Comparison of ENCODE assay signal across 8 cellular contexts in the genomic region with DNA sequence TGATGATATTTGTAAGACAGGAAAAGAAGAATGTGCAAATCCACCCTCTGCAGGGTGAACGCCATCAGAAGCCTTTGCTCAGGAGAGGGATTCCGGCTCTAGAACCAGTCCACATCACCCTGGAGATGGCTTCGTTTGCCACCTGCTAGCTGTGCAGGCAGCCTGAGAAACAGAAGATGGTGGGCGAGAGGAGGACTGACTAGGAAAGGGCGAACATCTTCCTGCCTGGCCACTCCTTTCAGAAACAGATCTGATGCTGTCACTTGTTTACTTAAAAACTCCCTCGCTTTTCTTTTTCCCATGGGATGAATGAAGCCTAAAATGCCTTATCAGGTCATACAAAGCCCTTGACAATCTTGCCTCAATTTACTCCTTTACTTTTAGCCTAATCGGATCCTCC. TPM values are rescaled to one million over a fixed set of nuclear protein-coding genes. Genes with fewer than 3 reads are reported as not detected.
DNase-seq lines count a peak whose midpoint lies in the region; ATAC-seq, FAIRE-seq and TF ChIP-seq lines count a peak whose summit lies in the region.

No MANE protein-coding gene starts in this region.

- H3K18ac ChIP-seq in mesendoderm (ENCODE audit: low read length): no peak overlapping the region

- H4K8ac ChIP-seq in mesendoderm (ENCODE audit: low read depth, low read length): no peak overlapping the region

- BruUV-seq in K562 (replicated peaks; lab: Mats Ljungman, UMichigan): TSS peak; percentile 46

- H4K20me1 ChIP-seq in K562 (replicated peaks; ENCODE audit: control insufficient read depth, insufficient read depth, low read length): peaks cover 11% of the 10 kb centered on the region

- TF ChIP-seq CTCF in K562 (IDR thresholded peaks at IDR 0.05 in 2 of 3, conservative IDR thresholded peaks at IDR 0.05 in 1 of 3; ENCODE audit: insufficient read depth in 2 of 3, low read depth in 1 of 3, low read length in 3 of 3): no peak

- H3K4ac ChIP-seq in mesendoderm (ENCODE audit: low read depth, low read length): no peak overlapping the region

- H4K5ac ChIP-seq in mesendoderm (ENCODE audit: low read length): no peak overlapping the region

- no peak overlapping the region for H2AFZ ChIP-seq in K562 (ENCODE audit: low read depth, low read length)

- DNase-seq in CD4-positive, alpha-beta memory T cell: peak in 2 of 5 donors; percentile 2 to 9
- DNase-seq in KBM-7 (peak; percentile 7), K562 (ENCODE audit: extremely low read depth in 1 of 4, low spot score in 3 of 4) (peak in 1 of 4 experiments; percentile 23), mesendoderm (no peak), aorta (no peak)

- FAIRE-seq in K562 (lab: Jason Lieb, UNC): no peak

- H3K9ac ChIP-seq in K562 (ENCODE audit: insufficient read depth in 1 of 2, low read depth in 2 of 2, low read length in 2 of 2) (peak overlapping the region; percentile 84 to 86), mesendoderm (ENCODE audit: low read length) (peak overlapping the region; percentile 70)

- H3K27ac ChIP-seq in CD4-positive, alpha-beta memory T cell (ENCODE audit: low read depth, low read length): peak overlapping the region; percentile 66
- no peak overlapping the region; the same call in 2 of the 3 replicates for H3K27ac ChIP-seq in K562 (ENCODE audit: extremely low read depth, low read depth, low read length)
- H3K27ac ChIP-seq in mesendoderm (ENCODE audit: low read depth, low read length): no peak overlapping the region
- no peak overlapping the region for H3K27ac ChIP-seq in aorta (ENCODE audit: low read depth in 1 of 2, low read length in 2 of 2)

- peaks cover 0 to 23% of the 10 kb centered on the region in 2 donors for H3K36me3 Mint-ChIP-seq in CD4-positive, alpha-beta memory T cell

- no peaks in the 10 kb centered on the region for H3K9me3 Mint-ChIP-seq in CD4-positive, alpha-beta memory T cell

- no peaks in the 10 kb centered on the region for H3K9me3 ChIP-seq in CD4-positive, alpha-beta memory T cell (ENCODE audit: control insufficient read depth in 1 of 2, low read length in 2 of 2)
- H3K9me3 ChIP-seq in K562 (replicated peaks; ENCODE audit: control insufficient read depth, insufficient read depth, low read depth, low read length): no peaks in the 10 kb centered on the region
- no peaks in the 10 kb centered on the region for H3K9me3 ChIP-seq in aorta (ENCODE audit: control insufficient read depth, low read length)

- in situ Hi-C loops in KBM-7 (cut with MboI; ENCODE audit: low pct_unique_long_range_greater_than_20kb, low sequenced_read_pairs) (no loop called here), K562 (cut with MboI) (no loop called here)

- H3K56ac ChIP-seq in mesendoderm (ENCODE audit: low read length): peak overlapping the region; percentile 77

- TF ChIP-seq RAD21 in K562 (CRISPR knock-in tag; conservative IDR thresholded peaks at IDR 0.05 in 1 of 2, IDR thresholded peaks at IDR 0.05 in 1 of 2): no peak

- peaks cover 35 to 64% (median 46%) of the 10 kb centered on the region in 4 donors for H3K4me1 Mint-ChIP-seq in CD4-positive, alpha-beta memory T cell

- WGBS in K562 (ENCODE audit: insufficient coverage, low coverage, missing lambda C conversion rate): 19% methylated on average over 4 of the region's 7 CpGs
- WGBS in mesendoderm (ENCODE audit: extremely low coverage, insufficient coverage, low lambda C conversion rate): no CpG with 5 or more reads among the region's 7 CpGs
- WGBS in aorta, 2 donors: 19 to 21% methylated on average over 7 of the region's 7 CpGs

- intact Hi-C loops in CD4-positive, alpha-beta memory T cell (cut with micrococcal nuclease): loop anchor here (5.0 kb wide), 2 partner anchors 122 to 173 kb away; a partner anchor contains a TSS
- intact Hi-C loops in K562 (cut with micrococcal nuclease) (loop anchor here (5.0 kb wide), 1 partner anchor 128 kb away; no protein-coding TSS in a partner anchor), aorta (cut with DNase I) (loop anchor here in 1 of 2 donors (10.0 kb wide), 1 partner anchor 170 kb away; a partner anchor contains a TSS)

- no peak overlapping the region for H2BK15ac ChIP-seq in mesendoderm (replicated peaks; ENCODE audit: low read depth)

- no peak for ATAC-seq in K562
- no peak for ATAC-seq in aorta (ENCODE audit: low FRiP score)
- no peak for ATAC-seq in HG03571 (IDR thresholded peaks at IDR 0.05; ENCODE audit: unreplicated experiment)
- no peak for ATAC-seq in GM19452 (IDR thresholded peaks at IDR 0.05; ENCODE audit: unreplicated experiment)
- no peak for ATAC-seq in HG03432 (IDR thresholded peaks at IDR 0.05; ENCODE audit: unreplicated experiment)

- H3K79me2 ChIP-seq in K562 (ENCODE audit: control insufficient read depth, insufficient read depth, low read length) (peaks cover 62% of the 10 kb centered on the region), mesendoderm (ENCODE audit: control insufficient read depth, insufficient read depth, low read length) (peaks cover 27% of the 10 kb centered on the region)

- no peak overlapping the region for H2AK5ac ChIP-seq in mesendoderm (ENCODE audit: low read length)

- H3K4me3 ChIP-seq in CD4-positive, alpha-beta memory T cell (ENCODE audit: low read length in 2 of 2): peak overlapping the region; percentile 14 to 91
- peak overlapping the region; percentile 98 for H3K4me3 ChIP-seq in K562
- H3K4me3 ChIP-seq in mesendoderm (ENCODE audit: low read length): no peak overlapping the region
- peak overlapping the region; percentile 1 to 99 for H3K4me3 ChIP-seq in aorta (ENCODE audit: low read length in 2 of 2)

- H3K36me3 ChIP-seq in CD4-positive, alpha-beta memory T cell (ENCODE audit: insufficient read depth, low read length): no peaks in the 10 kb centered on the region
- H3K36me3 ChIP-seq in K562 (ENCODE audit: control insufficient read depth, insufficient read depth, low read length): peaks cover 21% of the 10 kb centered on the region; the same call in 2 of the 3 replicates
- no peaks in the 10 kb centered on the region for H3K36me3 ChIP-seq in mesendoderm (ENCODE audit: control insufficient read depth, insufficient read depth, low read length)
- no peaks in the 10 kb centered on the region for H3K36me3 ChIP-seq in aorta (ENCODE audit: control insufficient read depth in 1 of 2, insufficient read depth in 2 of 2, low read length in 1 of 2)

- no peaks in the 10 kb centered on the region for H3K27me3 Mint-ChIP-seq in CD4-positive, alpha-beta memory T cell

- TF ChIP-seq EP300 in K562 (IDR thresholded peaks at IDR 0.05; ENCODE audit: low read length): no peak

- H3K4me3 Mint-ChIP-seq in CD4-positive, alpha-beta memory T cell: peak overlapping the region; percentile 88 to 94 (median 90)

- H2BK5ac ChIP-seq in mesendoderm (ENCODE audit: low read length): no peak overlapping the region

- peaks cover 31% of the 10 kb centered on the region for H3K4me1 ChIP-seq in CD4-positive, alpha-beta memory T cell (ENCODE audit: insufficient read depth, low read length)
- H3K4me1 ChIP-seq in K562 (replicated peaks in 1 of 2; ENCODE audit: control insufficient read depth in 2 of 2, insufficient read depth in 2 of 2, low read length in 2 of 2): peaks cover 32 to 33% of the 10 kb centered on the region in 2 experiments; a peak in 4 of 5 replicates
- peaks cover 5% of the 10 kb centered on the region for H3K4me1 ChIP-seq in mesendoderm (ENCODE audit: control insufficient read depth, low read depth, low read length)
- no peaks in the 10 kb centered on the region for H3K4me1 ChIP-seq in aorta (ENCODE audit: control insufficient read depth in 1 of 2, insufficient read depth in 2 of 2, low read length in 2 of 2)

- POLR2A ChIA-PET in CD4-positive, alpha-beta memory T cell (lab: Charles Lee; ENCODE audit: partially characterized antibody): no interaction called here
- POLR2A ChIA-PET in K562 (lab: Yijun Ruan, JAX): interaction anchor here (0.7 kb wide), 1 partner anchor 9 kb away, joined by 4 read pairs; no protein-coding TSS in a partner anchor

- no peak for TF ChIP-seq POLR2A in K562 (conservative IDR thresholded peaks at IDR 0.05)

- H3K27ac Mint-ChIP-seq in CD4-positive, alpha-beta memory T cell: peak overlapping the region in 6 of 7 donors; percentile 37 to 94 (median 87)

- H3K4me2 ChIP-seq in K562 (ENCODE audit: insufficient read depth, low read length) (peak overlapping the region; percentile 94), mesendoderm (ENCODE audit: low read length) (peak overlapping the region; percentile 59)

- H3K27me3 ChIP-seq in CD4-positive, alpha-beta memory T cell (ENCODE audit: insufficient read depth, low read length): no peaks in the 10 kb centered on the region
- no peaks in the 10 kb centered on the region; a peak in 1 of 5 replicates for H3K27me3 ChIP-seq in K562 (ENCODE audit: control insufficient read depth in 2 of 2, insufficient read depth in 2 of 2, low read length in 2 of 2)
- no peaks in the 10 kb centered on the region for H3K27me3 ChIP-seq in mesendoderm (ENCODE audit: insufficient read depth, low read length, poor library complexity)
- no peaks in the 10 kb centered on the region for H3K27me3 ChIP-seq in aorta (ENCODE audit: control insufficient read depth in 1 of 2, insufficient read depth in 2 of 2, low read length in 1 of 2)

- CTCF ChIA-PET in CD4-positive, alpha-beta memory T cell (lab: Charles Lee; ENCODE audit: partially characterized antibody): interaction anchor here (0.6 kb wide), 1 partner anchor 979 kb away, joined by 3 read pairs; no protein-coding TSS in a partner anchor
- CTCF ChIA-PET in K562 (lab: Yijun Ruan, JAX; ENCODE audit: low intra/inter-chr PET ratio): no interaction called here

- H3K23ac ChIP-seq in mesendoderm (ENCODE audit: low read length): no peak overlapping the region

- no peaks in the 10 kb centered on the region for H3K9me1 ChIP-seq in K562 (ENCODE audit: control insufficient read depth, insufficient read depth, low read length)

- H3K79me1 ChIP-seq in mesendoderm (ENCODE audit: low read length): peaks cover 12% of the 10 kb centered on the region

- H2BK120ac ChIP-seq in mesendoderm (ENCODE audit: low read depth, low read length): no peak overlapping the region

RNA-seq across cellular contexts. Expression of a gene that starts 1.2 kb away (rescaled TPM):
- 10 to 100 TPM; 86.6 to 87.8 TPM for total RNA-seq in CD4-positive, alpha-beta memory T cell
- polyA plus RNA-seq in CD4-positive, alpha-beta memory T cell: 10 to 100 TPM; 24.8 to 42.7 TPM
- 110 and 162 TPM in 2 replicates for total RNA-seq in K562 (2011; cell fraction: chromatin; rRNA removed; ENCODE audit: low replicate concordance)
- total RNA-seq in K562 (2011; cell fraction: nucleolus; rRNA removed): 64.7 and 74.2 TPM in 2 replicates
- 91.5 and 148 TPM in 2 replicates for total RNA-seq in K562 (2011; cell fraction: nucleoplasm; rRNA removed)
- total RNA-seq in K562 (2014; rRNA removed): 28.0 and 30.9 TPM in 2 replicates
- total RNA-seq in K562 (2014; rRNA removed; fragmentation: Illumina TruSeq; extraction: Trizol): 27.1 and 30.2 TPM in 2 replicates
- 26.4 and 26.5 TPM in 2 replicates for total RNA-seq in K562 (2015; rRNA removed; fragmentation: Illumina TruSeq; extraction: Trizol)
- total RNA-seq in K562 (2021): 36.3 and 38.3 TPM in 2 replicates
- polyA plus RNA-seq in K562 (2011; rRNA removed): 75.5 and 80.5 TPM in 2 replicates
- polyA plus RNA-seq in K562 (2011; cell fraction: cytosol; rRNA removed): 35.6 and 71.0 TPM in 2 replicates
- polyA plus RNA-seq in K562 (2011; cell fraction: nucleus; rRNA removed): 49.7 and 103 TPM in 2 replicates
- polyA plus RNA-seq in K562 (2012): 30.7 and 33.4 TPM in 2 replicates
- polyA plus RNA-seq in K562 (2014; fragmentation: Illumina TruSeq; extraction: Trizol): 59.4 and 78.9 TPM in 2 replicates
- 1 to 10 TPM; 3.4 to 6.2 TPM for polyA plus RNA-seq in K562 (2014; fragmentation: Nextera tagmentation; extraction: Ambion mirVana)
- 29.4 and 36.2 TPM in 2 replicates for polyA plus RNA-seq in K562 (2014; rRNA removed)
- 87.3 and 110 TPM in 2 replicates for polyA minus RNA-seq in K562 (2011; rRNA and poly(A)+ RNA removed)
- 29.1 and 39.5 TPM in 2 replicates for polyA minus RNA-seq in K562 (2011; cell fraction: cytosol; rRNA and poly(A)+ RNA removed)
- polyA minus RNA-seq in K562 (2011; cell fraction: nucleus; rRNA and poly(A)+ RNA removed): 15.2 and 37.9 TPM in 2 replicates
- polyA plus RNA-seq in mesendoderm (2013, experiment 1 of 2): 55.5 TPM
- polyA plus RNA-seq in mesendoderm (2013, experiment 2 of 2): 58.4 TPM
- total RNA-seq in aorta: 10 to 100 TPM; 60.2 to 69.7 TPM
- 10 to 100 TPM; 15.9 to 38.7 TPM for polyA plus RNA-seq in aorta

RNA-seq across cellular contexts. Expression of a gene that starts 33.9 kb away (rescaled TPM):
- 10 to 100 TPM; 57.2 to 61.1 TPM for total RNA-seq in CD4-positive, alpha-beta memory T cell
- polyA plus RNA-seq in CD4-positive, alpha-beta memory T cell: 10 to 100 TPM; 38.3 to 44.6 TPM
- total RNA-seq in K562 (2011; cell fraction: chromatin; rRNA removed; ENCODE audit: low replicate concordance): 27.2 and 64.0 TPM in 2 replicates
- 34.3 and 43.7 TPM in 2 replicates for total RNA-seq in K562 (2011; cell fraction: nucleolus; rRNA removed)
- total RNA-seq in K562 (2011; cell fraction: nucleoplasm; rRNA removed): 23.7 and 26.5 TPM in 2 replicates
- 16.7 and 18.7 TPM in 2 replicates for total RNA-seq in K562 (2014; rRNA removed)
- total RNA-seq in K562 (2014; rRNA removed; fragmentation: Illumina TruSeq; extraction: Trizol): 7.0 and 11.3 TPM in 2 replicates
- total RNA-seq in K562 (2015; rRNA removed; fragmentation: Illumina TruSeq; extraction: Trizol): 13.8 and 15.3 TPM in 2 replicates
- total RNA-seq in K562 (2021): 22.4 and 24.7 TPM in 2 replicates
- 18.0 and 35.5 TPM in 2 replicates for polyA plus RNA-seq in K562 (2011; rRNA removed)
- polyA plus RNA-seq in K562 (2011; cell fraction: cytosol; rRNA removed): 25.3 and 30.6 TPM in 2 replicates
- 115 and 170 TPM in 2 replicates for polyA plus RNA-seq in K562 (2011; cell fraction: nucleus; rRNA removed)
- 18.7 and 36.5 TPM in 2 replicates for polyA plus RNA-seq in K562 (2012)
- 14.0 and 15.4 TPM in 2 replicates for polyA plus RNA-seq in K562 (2014; fragmentation: Illumina TruSeq; extraction: Trizol)
- 10 to 100 TPM in 1 of 2 experiments, 1 to 10 TPM in 1; 6.8 to 10.2 TPM for polyA plus RNA-seq in K562 (2014; fragmentation: Nextera tagmentation; extraction: Ambion mirVana)
- 19.2 and 19.6 TPM in 2 replicates for polyA plus RNA-seq in K562 (2014; rRNA removed)
- 18.7 and 22.6 TPM in 2 replicates for polyA minus RNA-seq in K562 (2011; rRNA and poly(A)+ RNA removed)
- polyA minus RNA-seq in K562 (2011; cell fraction: cytosol; rRNA and poly(A)+ RNA removed): 15.3 and 31.1 TPM in 2 replicates
- 24.4 and 39.9 TPM in 2 replicates for polyA minus RNA-seq in K562 (2011; cell fraction: nucleus; rRNA and poly(A)+ RNA removed)
- polyA plus RNA-seq in mesendoderm (2013, experiment 1 of 2): 8.3 TPM
- 7.6 TPM for polyA plus RNA-seq in mesendoderm (2013, experiment 2 of 2)
- 10 to 100 TPM; 29.5 to 51.2 TPM for total RNA-seq in aorta
- polyA plus RNA-seq in aorta: 100 to 1,000 TPM in 1 of 2 donors, 1 to 10 TPM in 1; 9.1 to 102 TPM

RNA-seq across cellular contexts. Expression of a gene that starts 34.0 kb away (rescaled TPM):
- 10 to 100 TPM; 82.8 to 83.1 TPM for total RNA-seq in CD4-positive, alpha-beta memory T cell
- 10 to 100 TPM; 17.9 to 18.1 TPM for polyA plus RNA-seq in CD4-positive, alpha-beta memory T cell
- 10.2 and 20.9 TPM in 2 replicates for total RNA-seq in K562 (2011; cell fraction: chromatin; rRNA removed; ENCODE audit: low replicate concordance)
- total RNA-seq in K562 (2011; cell fraction: nucleolus; rRNA removed): 24.3 and 24.6 TPM in 2 replicates
- 14.3 and 20.0 TPM in 2 replicates for total RNA-seq in K562 (2011; cell fraction: nucleoplasm; rRNA removed)
- total RNA-seq in K562 (2014; rRNA removed) (6.2 and 6.4 TPM in 2 replicates), K562 (2014; rRNA removed; fragmentation: Illumina TruSeq; extraction: Trizol) (1.5 and 2.0 TPM in 2 replicates), K562 (2015; rRNA removed; fragmentation: Illumina TruSeq; extraction: Trizol) (2.4 and 2.9 TPM in 2 replicates), K562 (2021) (8.9 and 9.4 TPM in 2 replicates), aorta (10 to 100 TPM; 28.4 to 50.7 TPM)
- polyA plus RNA-seq in K562 (2011; rRNA removed) (7.4 and 20.2 TPM in 2 replicates), K562 (2014; fragmentation: Illumina TruSeq; extraction: Trizol) (4.3 and 5.9 TPM in 2 replicates), K562 (2014; fragmentation: Nextera tagmentation; extraction: Ambion mirVana) (1 to 10 TPM; 1.6 to 3.2 TPM), K562 (2014; rRNA removed) (11.5 and 12.5 TPM in 2 replicates), aorta (100 to 1,000 TPM in 1 of 2 donors, 10 to 100 TPM in 1; 19.2 to 178 TPM)
- 12.4 and 18.8 TPM in 2 replicates for polyA plus RNA-seq in K562 (2011; cell fraction: cytosol; rRNA removed)
- 117 and 147 TPM in 2 replicates for polyA plus RNA-seq in K562 (2011; cell fraction: nucleus; rRNA removed)
- polyA plus RNA-seq in K562 (2012): 8.6 and 18.7 TPM in 2 replicates
- polyA minus RNA-seq in K562 (2011; rRNA and poly(A)+ RNA removed): 0.60 and 1.3 TPM in 2 replicates
- polyA minus RNA-seq in K562 (2011; cell fraction: cytosol; rRNA and poly(A)+ RNA removed): 2.9 and 10.5 TPM in 2 replicates
- 17.8 and 20.9 TPM in 2 replicates for polyA minus RNA-seq in K562 (2011; cell fraction: nucleus; rRNA and poly(A)+ RNA removed)
- 9.3 TPM for polyA plus RNA-seq in mesendoderm (2013, experiment 1 of 2)
- polyA plus RNA-seq in mesendoderm (2013, experiment 2 of 2): 9.0 TPM

RNA-seq across cellular contexts. Expression of a gene that starts 58.3 kb away (rescaled TPM):
- total RNA-seq in CD4-positive, alpha-beta memory T cell: not detected
- not detected for polyA plus RNA-seq in CD4-positive, alpha-beta memory T cell
- 0.21 TPM in 1 of 2 replicates, not detected in the other for total RNA-seq in K562 (2011; cell fraction: chromatin; rRNA removed; ENCODE audit: low replicate concordance)
- not detected in 2 replicates for total RNA-seq in K562 (2011; cell fraction: nucleolus; rRNA removed)
- not detected in 2 replicates for total RNA-seq in K562 (2011; cell fraction: nucleoplasm; rRNA removed)
- not detected in 2 replicates for total RNA-seq in K562 (2014; rRNA removed)
- total RNA-seq in K562 (2014; rRNA removed; fragmentation: Illumina TruSeq; extraction: Trizol): not detected in 2 replicates
- not detected in 2 replicates for total RNA-seq in K562 (2015; rRNA removed; fragmentation: Illumina TruSeq; extraction: Trizol)
- not detected in 2 replicates for total RNA-seq in K562 (2021)
- not detected in 2 replicates for polyA plus RNA-seq in K562 (2011; rRNA removed)
- polyA plus RNA-seq in K562 (2011; cell fraction: cytosol; rRNA removed): not detected in 2 replicates
- not detected in 2 replicates for polyA plus RNA-seq in K562 (2011; cell fraction: nucleus; rRNA removed)
- polyA plus RNA-seq in K562 (2012): not detected in 2 replicates
- polyA plus RNA-seq in K562 (2014; fragmentation: Illumina TruSeq; extraction: Trizol): not detected in 2 replicates
- not detected for polyA plus RNA-seq in K562 (2014; fragmentation: Nextera tagmentation; extraction: Ambion mirVana)
- not detected in 2 replicates for polyA plus RNA-seq in K562 (2014; rRNA removed)
- not detected in 2 replicates for polyA minus RNA-seq in K562 (2011; rRNA and poly(A)+ RNA removed)
- polyA minus RNA-seq in K562 (2011; cell fraction: cytosol; rRNA and poly(A)+ RNA removed): not detected in 2 replicates
- not detected in 2 replicates for polyA minus RNA-seq in K562 (2011; cell fraction: nucleus; rRNA and poly(A)+ RNA removed)
- not detected for polyA plus RNA-seq in mesendoderm (2013, experiment 1 of 2)
- not detected for polyA plus RNA-seq in mesendoderm (2013, experiment 2 of 2)
- total RNA-seq in aorta: not detected
- polyA plus RNA-seq in aorta: not detected

RNA-seq across cellular contexts. Expression of a gene that starts 59.7 kb away (rescaled TPM):
- not detected for total RNA-seq in CD4-positive, alpha-beta memory T cell
- polyA plus RNA-seq in CD4-positive, alpha-beta memory T cell: not detected
- not detected in 2 replicates for total RNA-seq in K562 (2011; cell fraction: chromatin; rRNA removed; ENCODE audit: low replicate concordance)
- total RNA-seq in K562 (2011; cell fraction: nucleolus; rRNA removed): not detected in 2 replicates
- not detected in 2 replicates for total RNA-seq in K562 (2011; cell fraction: nucleoplasm; rRNA removed)
- not detected in 2 replicates for total RNA-seq in K562 (2014; rRNA removed)
- total RNA-seq in K562 (2014; rRNA removed; fragmentation: Illumina TruSeq; extraction: Trizol): not detected in 2 replicates
- not detected in 2 replicates for total RNA-seq in K562 (2015; rRNA removed; fragmentation: Illumina TruSeq; extraction: Trizol)
- total RNA-seq in K562 (2021): not detected in 2 replicates
- polyA plus RNA-seq in K562 (2011; rRNA removed): not detected in 2 replicates
- 0.13 TPM in 1 of 2 replicates, not detected in the other for polyA plus RNA-seq in K562 (2011; cell fraction: cytosol; rRNA removed)
- polyA plus RNA-seq in K562 (2011; cell fraction: nucleus; rRNA removed): not detected in 2 replicates
- not detected in 2 replicates for polyA plus RNA-seq in K562 (2012)
- not detected in 2 replicates for polyA plus RNA-seq in K562 (2014; fragmentation: Illumina TruSeq; extraction: Trizol)
- not detected for polyA plus RNA-seq in K562 (2014; fragmentation: Nextera tagmentation; extraction: Ambion mirVana)
- polyA plus RNA-seq in K562 (2014; rRNA removed): not detected in 2 replicates
- polyA minus RNA-seq in K562 (2011; rRNA and poly(A)+ RNA removed): not detected in 2 replicates
- polyA minus RNA-seq in K562 (2011; cell fraction: cytosol; rRNA and poly(A)+ RNA removed): not detected in 2 replicates
- not detected in 2 replicates for polyA minus RNA-seq in K562 (2011; cell fraction: nucleus; rRNA and poly(A)+ RNA removed)
- polyA plus RNA-seq in mesendoderm (2013, experiment 1 of 2): not detected
- not detected for polyA plus RNA-seq in mesendoderm (2013, experiment 2 of 2)
- not detected for total RNA-seq in aorta
- not detected for polyA plus RNA-seq in aorta
